11 cellular contexts compared by ENCODE assay signal in the genomic region with DNA sequence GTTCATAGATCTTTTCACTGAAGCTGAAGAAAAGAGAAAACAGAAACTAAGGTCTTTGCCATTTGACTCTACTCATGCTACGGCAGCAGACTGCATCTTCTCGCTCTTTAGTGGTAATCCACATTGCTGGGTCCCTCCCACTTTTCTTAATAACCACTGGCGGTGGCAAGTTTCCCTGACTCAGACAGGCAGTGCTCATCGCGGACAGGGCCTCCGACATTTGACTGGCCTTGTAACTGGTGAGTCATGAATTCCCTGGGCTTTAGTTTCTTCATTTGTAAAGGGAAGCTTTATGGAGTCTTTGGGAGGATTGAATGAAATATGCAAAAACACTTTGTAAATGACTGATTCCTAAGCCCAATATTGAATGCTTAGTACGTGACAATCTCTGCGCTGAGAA.
DNase-seq lines count a peak whose midpoint lies in the region; ATAC-seq, FAIRE-seq and TF ChIP-seq lines count a peak whose summit lies in the region.
"Had no signal": no experiment of that assay in that cellular context is flagged by ENCODE, and none has a peak within 500 bp of the region (broad histone marks: within the 10 kb centered on the region; RNA-seq: fewer than 3 reads in every experiment).

No MANE protein-coding gene starts in this region.

- POLR2A ChIA-PET in AG04449 (lab: Yijun Ruan, JAX), result interaction anchor here (1.4 kb wide), 1 partner anchor 21 kb away, joined by 5 read pairs; no protein-coding TSS in a partner anchor

- H3K9me3 ChIP-seq in HUES48 (ENCODE audit: control insufficient read depth, insufficient read depth, low read length) (no peaks in the 10 kb centered on the region), kidney (ENCODE audit: control insufficient read depth in 1 of 2, low read length in 2 of 2) (no peaks in the 10 kb centered on the region)

- DNase-seq in AG04449 (ENCODE audit: low read depth, low spot score) (peak; percentile 70), brain microvascular endothelial cell (peak; percentile 97), kidney (peak; percentile 77), NCI-H345 (lab: John Stamatoyannopoulos, UW) (no peak), T-helper 2 cell (no peak)
- DNase-seq in activated naive CD4-positive, alpha-beta T cell treated with Interleukin-2 at 50 U/mL for 16 hours, result no peak
- DNase-seq: CD4-positive, CD25-positive, alpha-beta regulatory T cell; naive B cell; NCI-H748 treated with DMSO at 0.1 percent for 48 hours had no signal

- intact Hi-C loops in kidney (cut with DNase I), result no loop called here

- no peaks in the 10 kb centered on the region for H3K27me3 ChIP-seq in HUES48 (ENCODE audit: control insufficient read depth, insufficient read depth, low read length)
- H3K27me3 ChIP-seq in brain microvascular endothelial cell (replicated peaks), result no peaks in the 10 kb centered on the region

- CTCF ChIA-PET in AG04449 (lab: Yijun Ruan, JAX), result interaction anchor here (1.0 to 2.9 kb wide), 2 partner anchors 9 to 103 kb away, joined by 3 to 19 read pairs; no protein-coding TSS in a partner anchor

- H3K4me3 ChIP-seq in AG04449 (ENCODE audit: low read depth, low read length) (no peak overlapping the region), HUES48 (ENCODE audit: low read depth, low read length) (no peak overlapping the region), brain microvascular endothelial cell (ENCODE audit: low read depth, low read length) (no peak overlapping the region), kidney (ENCODE audit: low read length in 2 of 2) (no peak overlapping the region)

- no peak for ATAC-seq in HG02840 (IDR thresholded peaks at IDR 0.05; ENCODE audit: low FRiP score, unreplicated experiment)

- H3K4me1 ChIP-seq in HUES48 (ENCODE audit: control insufficient read depth, insufficient read depth, low read length) (peaks cover 6% of the 10 kb centered on the region), kidney (ENCODE audit: control insufficient read depth in 1 of 2, insufficient read depth in 1 of 2, low read depth in 1 of 2, low read length in 2 of 2) (no peaks in the 10 kb centered on the region)

- no peaks in the 10 kb centered on the region for H3K36me3 ChIP-seq in HUES48 (ENCODE audit: control insufficient read depth, insufficient read depth, low read length)
- no peaks in the 10 kb centered on the region for H3K36me3 ChIP-seq in brain microvascular endothelial cell (replicated peaks)
- no peaks in the 10 kb centered on the region for H3K36me3 ChIP-seq in kidney (ENCODE audit: control insufficient read depth in 1 of 2, insufficient read depth in 2 of 2, low read length in 2 of 2)

- H3K9ac ChIP-seq in HUES48 (ENCODE audit: low read depth, low read length) (no peak overlapping the region), kidney (ENCODE audit: low read length in 2 of 2) (no peak overlapping the region)

- no peak for FAIRE-seq in kidney (lab: Jason Lieb, UNC)

- H3K27ac ChIP-seq in HUES48 (ENCODE audit: low read depth, low read length) (peak overlapping the region; percentile 57), brain microvascular endothelial cell (peak overlapping the region; percentile 96), kidney (ENCODE audit: low read depth in 2 of 2, low read length in 2 of 2) (no peak overlapping the region)

- no peak for TF ChIP-seq CTCF in AG04449 (IDR thresholded peaks at IDR 0.05; ENCODE audit: insufficient read depth, low read length, missing control alignments)
- no peak for TF ChIP-seq CTCF in brain microvascular endothelial cell (IDR thresholded peaks at IDR 0.05; ENCODE audit: low read depth, low read length, missing control alignments)
- no peak for TF ChIP-seq CTCF in kidney (IDR thresholded peaks at IDR 0.05; ENCODE audit: borderline replicate concordance, extremely low read depth, insufficient read depth)

- in situ Hi-C loops in brain microvascular endothelial cell (cut with HindIII; ENCODE audit: low pct_ligation_motif_present, low sequenced_read_pairs), result no loop called here

Comparison
In these comparisons a context has a peak if more than half of its experiments do, and no peak if none do; other contexts are left out.
1. DNase-seq: peak in AG04449 (single experiment), brain microvascular endothelial cell (single experiment) and kidney (single experiment); none in NCI-H345 (single experiment), activated naive CD4-positive, alpha-beta T cell treated with Interleukin-2 at 50 U/mL for 16 hours (single experiment) and T-helper 2 cell (0 of 5).
2. H3K27ac ChIP-seq: peak in HUES48 (single experiment) and brain microvascular endothelial cell (single experiment); none in kidney (0 of 2).